In genomic region chr14:49972840-49973239, GRCh38 we compare ENCODE assay signal across 8 cellular contexts.
DNase-seq lines count a peak whose midpoint lies in the region; ATAC-seq and TF ChIP-seq lines count a peak whose summit lies in the region.

No MANE protein-coding gene starts in this region.

- H2AFZ ChIP-seq in mammary epithelial cell (ENCODE audit: low read depth, low read length): peak overlapping the region; percentile 36

- H3K4me2 ChIP-seq in mammary epithelial cell (ENCODE audit: insufficient read depth, low read depth, low read length): peak overlapping the region; percentile 65

- dilution Hi-C loops in mammary epithelial cell (cut with HindIII; ENCODE audit: low sequenced_read_pairs): loop anchor here (5.0 kb wide), 1 partner anchor 76 kb away; no protein-coding TSS in a partner anchor

- H3K36me3 ChIP-seq in mammary epithelial cell (ENCODE audit: insufficient read depth, low read length): no peaks in the 10 kb centered on the region
- no peaks in the 10 kb centered on the region for H3K36me3 ChIP-seq in urinary bladder (ENCODE audit: insufficient read depth)

- DNase-seq in Right ventricle myocardium inferior (ENCODE audit: missing footprints): no peak
- no peak for DNase-seq in cardiac septum (ENCODE audit: low spot score)
- DNase-seq in RPMI7951 (ENCODE audit: low read depth): peak; percentile 90
- DNase-seq in mammary epithelial cell: peak; percentile 89
- DNase-seq in lung microvascular endothelial cell (ENCODE audit: low read depth in 2 of 2): peak; percentile 51 to 83
- DNase-seq in SKM-1 (lab: John Stamatoyannopoulos, UW; ENCODE audit: unreplicated experiment): no peak

- peak overlapping the region; percentile 60 for H3K9ac ChIP-seq in mammary epithelial cell (ENCODE audit: insufficient read depth, low read length)

- peak; percentile 66 for ATAC-seq in Right ventricle myocardium inferior
- ATAC-seq in HG02623 (IDR thresholded peaks at IDR 0.05; ENCODE audit: unreplicated experiment): no peak

- H4K20me1 ChIP-seq in mammary epithelial cell (ENCODE audit: insufficient read depth, low read length): no peaks in the 10 kb centered on the region

- H3K27ac ChIP-seq in mammary epithelial cell (ENCODE audit: insufficient read depth, low read depth, low read length) (peak overlapping the region; percentile 90), urinary bladder (ENCODE audit: low read depth) (peak overlapping the region; percentile 61)

- BruUV-seq in mammary epithelial cell (replicated peaks; lab: Mats Ljungman, UMichigan): no TSS peak

- peaks cover 61% of the 10 kb centered on the region for H3K4me1 ChIP-seq in mammary epithelial cell (ENCODE audit: insufficient read depth, low read length)
- no peaks in the 10 kb centered on the region for H3K4me1 ChIP-seq in urinary bladder (ENCODE audit: insufficient read depth)

- in situ Hi-C loops in mammary epithelial cell (cut with MboI; ENCODE audit: low sequenced_read_pairs in 2 of 2): no loop called here

- WGBS in mammary epithelial cell (ENCODE audit: low coverage, missing lambda C conversion rate): 2% methylated on average over 4 of the region's 4 CpGs
- WGBS in urinary bladder: 5% methylated on average over 4 of the region's 4 CpGs

- intact Hi-C loops in Right ventricle myocardium inferior (cut with DNase I) (no loop called here), cardiac septum (cut with DNase I) (no loop called here), mammary epithelial cell (cut with micrococcal nuclease) (loop anchor here (1.0 kb wide), 1 partner anchor 28 kb away; no protein-coding TSS in a partner anchor)

- H3K79me2 ChIP-seq in mammary epithelial cell (ENCODE audit: insufficient read depth, low read length): no peaks in the 10 kb centered on the region

- no peaks in the 10 kb centered on the region for H3K9me3 ChIP-seq in mammary epithelial cell (replicated peaks; ENCODE audit: insufficient read depth, low read length)

- CTCF ChIA-PET in mammary epithelial cell (lab: Charles Lee; ENCODE audit: low non-redundant PET): interaction anchor here (0.6 kb wide), 1 partner anchor 46 kb away, joined by 18 read pairs; no protein-coding TSS in a partner anchor

- peak overlapping the region in 1 of 3 experiments; percentile 22 for H3K4me3 ChIP-seq in mammary epithelial cell (replicated peaks in 1 of 3; ENCODE audit: insufficient read depth in 1 of 3, low read depth in 2 of 3, low read length in 3 of 3)
- no peak overlapping the region for H3K4me3 ChIP-seq in urinary bladder (ENCODE audit: low read depth, low read length)

- TF ChIP-seq CTCF in mammary epithelial cell (conservative IDR thresholded peaks at IDR 0.05 in 1 of 2, IDR thresholded peaks at IDR 0.05 in 1 of 2; ENCODE audit: extremely low read depth in 1 of 2, insufficient read depth in 1 of 2, low read depth in 1 of 2, low read length in 2 of 2): no peak

- no peaks in the 10 kb centered on the region for H3K27me3 ChIP-seq in mammary epithelial cell (ENCODE audit: insufficient read depth, low read length)

Comparison
In these comparisons a context has a peak if more than half of its experiments do, and no peak if none do; other contexts are left out.
1. DNase-seq: peak in RPMI7951 (single experiment), mammary epithelial cell (single experiment) and lung microvascular endothelial cell (2 of 2); none in Right ventricle myocardium inferior (single experiment), cardiac septum (single experiment) and SKM-1 (single experiment).